In the genomic region with DNA sequence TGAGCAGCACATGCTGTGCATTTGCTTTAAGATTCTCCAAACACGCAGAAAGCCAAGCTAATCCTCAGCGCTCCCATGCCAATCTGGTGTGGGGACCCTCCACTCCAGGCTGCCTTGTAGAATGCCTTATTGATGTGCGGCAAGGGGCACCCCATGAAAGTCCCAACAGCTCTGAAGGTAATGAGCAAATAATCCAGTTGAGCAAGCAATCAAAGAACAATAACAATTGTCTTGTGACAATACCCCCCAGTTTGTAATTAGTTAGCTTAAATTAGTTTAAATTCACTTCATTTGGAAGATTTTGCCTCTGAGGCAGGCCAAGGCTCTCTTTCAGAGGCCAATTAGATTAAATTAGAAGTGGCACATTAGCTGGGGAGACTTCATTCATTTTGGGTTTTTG, we compare ENCODE assay signal across 16 cellular contexts. TPM values are rescaled to one million over a fixed set of nuclear protein-coding genes. Genes with fewer than 3 reads are reported as not detected.
DNase-seq lines count a peak whose midpoint lies in the region; ATAC-seq and TF ChIP-seq lines count a peak whose summit lies in the region.
"Had no signal": no experiment of that assay in that cellular context is flagged by ENCODE, and none has a peak within 500 bp of the region (broad histone marks: within the 10 kb centered on the region; RNA-seq: fewer than 3 reads in every experiment).

No MANE protein-coding gene starts in this region.

- no peak for ATAC-seq in activated B cell treated with CpG ODN at 0.5 μM for 24 hours (ENCODE audit: low read depth)
- ATAC-seq in HG02885 (IDR thresholded peaks at IDR 0.05; ENCODE audit: poor library complexity, unreplicated experiment) = no peak
- no peak for ATAC-seq in GM21786 (IDR thresholded peaks at IDR 0.05; ENCODE audit: unreplicated experiment)
- ATAC-seq: Panc1 had no signal

- H3K4me3 ChIP-seq in HL-60 (replicated peaks; ENCODE audit: insufficient read depth, low read length) (no peak overlapping the region), ovary (no peak overlapping the region)

- no peaks in the 10 kb centered on the region for H3K36me3 ChIP-seq in ovary

- TF ChIP-seq CTCF in CD14-positive monocyte (IDR thresholded peaks at IDR 0.05) (no peak), HL-60 (IDR thresholded peaks at IDR 0.05; ENCODE audit: insufficient read depth, low read length) (no peak), activated B cell treated with CpG ODN at 0.5 μM for 24 hours (IDR thresholded peaks at IDR 0.05) (no peak), neural crest cell (conservative IDR thresholded peaks at IDR 0.05) (no peak), ovary (IDR thresholded peaks at IDR 0.05) (no peak), endothelial cell (IDR thresholded peaks at IDR 0.05; ENCODE audit: unreplicated experiment) (no peak)

- no peak for TF ChIP-seq POLR2A in ovary (IDR thresholded peaks at IDR 0.05)

- H3K36me3 Mint-ChIP-seq in CD14-positive monocyte (peaks cover 0 to 2% of the 10 kb centered on the region in 2 donors), activated B cell treated with CpG ODN at 0.5 μM for 24 hours (ENCODE audit: low read depth) (no peaks in the 10 kb centered on the region), neural crest cell (ENCODE audit: low read depth) (no peaks in the 10 kb centered on the region), endothelial cell (ENCODE audit: low read depth, unreplicated experiment) (no peaks in the 10 kb centered on the region)
- H3K36me3 Mint-ChIP-seq: CD8-positive, alpha-beta T cell had no signal

- H3K4me1 ChIP-seq in ovary (ENCODE audit: insufficient read depth) = no peaks in the 10 kb centered on the region

- H3K27ac Mint-ChIP-seq in CD14-positive monocyte = peak overlapping the region; percentile 95 to 99 (median 98)
- H3K27ac Mint-ChIP-seq in activated B cell treated with CpG ODN at 0.5 μM for 24 hours = peak overlapping the region; percentile 90
- H3K27ac Mint-ChIP-seq in neural crest cell (ENCODE audit: unreplicated experiment) = peak overlapping the region; percentile 32
- H3K27ac Mint-ChIP-seq in endothelial cell (ENCODE audit: unreplicated experiment) = no peak overlapping the region
- H3K27ac Mint-ChIP-seq: HFFc6 had no signal

- intact Hi-C loops in CD14-positive monocyte (cut with micrococcal nuclease) = loop anchor here (10.0 kb wide), 2 partner anchors 68 to 1488 kb away; partner anchors contain the start of gene AOPEP (in 1 of the 2)
- intact Hi-C loops in activated B cell treated with CpG ODN at 0.5 μM for 24 hours (cut with micrococcal nuclease) = loop anchor here (1.0 to 10.0 kb wide), 2 partner anchors 18 to 492 kb away; partner anchors contain the start of gene FBP1
- intact Hi-C loops in ovary (cut with DNase I) = no loop called here

- H3K27me3 Mint-ChIP-seq in CD14-positive monocyte (ENCODE audit: low read depth in 3 of 3) = peaks cover 0 to 6% (median 3%) of the 10 kb centered on the region in 3 donors
- no peaks in the 10 kb centered on the region for H3K27me3 Mint-ChIP-seq in activated B cell treated with CpG ODN at 0.5 μM for 24 hours
- no peaks in the 10 kb centered on the region for H3K27me3 Mint-ChIP-seq in neural crest cell (ENCODE audit: low read depth)
- peaks cover 3% of the 10 kb centered on the region for H3K27me3 Mint-ChIP-seq in endothelial cell (ENCODE audit: unreplicated experiment)

- H3K4me3 Mint-ChIP-seq in CD14-positive monocyte (no peak overlapping the region), activated B cell treated with CpG ODN at 0.5 μM for 24 hours (no peak overlapping the region), neural crest cell (no peak overlapping the region), endothelial cell (ENCODE audit: unreplicated experiment) (no peak overlapping the region)
- H3K4me3 Mint-ChIP-seq: HFFc6 had no signal

- peaks cover 0 to 4% (median 0%) of the 10 kb centered on the region in 7 donors for H3K9me3 Mint-ChIP-seq in CD14-positive monocyte
- no peaks in the 10 kb centered on the region for H3K9me3 Mint-ChIP-seq in activated B cell treated with CpG ODN at 0.5 μM for 24 hours
- no peaks in the 10 kb centered on the region for H3K9me3 Mint-ChIP-seq in neural crest cell
- no peaks in the 10 kb centered on the region for H3K9me3 Mint-ChIP-seq in endothelial cell (ENCODE audit: unreplicated experiment)
- H3K9me3 Mint-ChIP-seq: CD8-positive, alpha-beta T cell; HFFc6 had no signal

- CTCF ChIA-PET in activated B cell treated with CpG ODN at 0.5 μM for 24 hours (lab: Charles Lee) = interaction anchor here (0.8 to 3.3 kb wide), 3 partner anchors 12 to 471 kb away, joined by 3 to 14 read pairs (median 3); no protein-coding TSS in a partner anchor

- H3K27me3 ChIP-seq in HL-60 (ENCODE audit: insufficient read depth, poor library complexity, severe bottlenecking) = no peaks in the 10 kb centered on the region
- no peaks in the 10 kb centered on the region for H3K27me3 ChIP-seq in ovary

- TF ChIP-seq EP300 in ovary (IDR thresholded peaks at IDR 0.05) = no peak

- WGBS in ovary, 3 donors = 78 to 94% (median 89%) methylated on average over 3 of the region's 3 CpGs

- no peaks in the 10 kb centered on the region for H3K9me3 ChIP-seq in ovary

- DNase-seq in CD14-positive monocyte (ENCODE audit: low spot score) (no peak), HL-60 (ENCODE audit: low read depth in 1 of 2, low spot score in 1 of 2) (no peak), activated B cell treated with CpG ODN at 0.5 μM for 24 hours (no peak), neural crest cell (ENCODE audit: low read depth, low spot score) (no peak), ovary (no peak), endothelial cell (ENCODE audit: low spot score) (no peak)
- DNase-seq: DMS79 treated with DMSO at 0.1 percent for 48 hours, HFFc6, NCI-H146, NCI-H2081 had no signal

- POLR2A ChIA-PET in activated B cell treated with CpG ODN at 0.5 μM for 24 hours (lab: Charles Lee) = interaction anchor here (1.2 to 2.5 kb wide), 4 partner anchors 12 to 69 kb away, joined by 4 to 17 read pairs (median 12); partner anchors contain the start of genes AOPEP and FBP1

- H3K4me1 Mint-ChIP-seq in CD14-positive monocyte (peaks cover 55% of the 10 kb centered on the region), activated B cell treated with CpG ODN at 0.5 μM for 24 hours (peaks cover 18% of the 10 kb centered on the region), neural crest cell (peaks cover 17% of the 10 kb centered on the region), endothelial cell (ENCODE audit: unreplicated experiment) (peaks cover 2% of the 10 kb centered on the region)

- H3K27ac ChIP-seq in HL-60 (replicated peaks) (peak overlapping the region; percentile 36), ovary (no peak overlapping the region)

RNA-seq across cellular contexts. Expression of gene FBP1, which starts 17.7 kb away (rescaled TPM):
- polyA plus RNA-seq in CD14-positive monocyte (10 to 100 TPM; 84.4 to 95.5 TPM), ovary (10 to 100 TPM in 1 of 2 donors, 1 to 10 TPM in 1; 1.2 to 16.9 TPM)
- total RNA-seq in activated B cell treated with CpG ODN at 0.5 μM for 24 hours (0.80 and 1.2 TPM in 2 replicates), neural crest cell (0.80 and 0.86 TPM in 2 replicates), ovary (1 to 10 TPM in 5 of 7 donors, under 1 TPM in 2; 0.30 to 4.6 (median 2.9) TPM), endothelial cell (ENCODE audit: unreplicated experiment) (not detected)
- total RNA-seq: A673, H4, HFFc6 had no signal

Comparison
In these comparisons a context has a peak if more than half of its experiments do, and no peak if none do; other contexts are left out.
1. intact Hi-C loops: an anchor here in CD14-positive monocyte (10.0 kb wide) and activated B cell treated with CpG ODN at 0.5 μM for 24 hours (1.0 to 10.0 kb wide); none called in ovary.